ENCODE assay signal across 25 cellular contexts in the genomic region with DNA sequence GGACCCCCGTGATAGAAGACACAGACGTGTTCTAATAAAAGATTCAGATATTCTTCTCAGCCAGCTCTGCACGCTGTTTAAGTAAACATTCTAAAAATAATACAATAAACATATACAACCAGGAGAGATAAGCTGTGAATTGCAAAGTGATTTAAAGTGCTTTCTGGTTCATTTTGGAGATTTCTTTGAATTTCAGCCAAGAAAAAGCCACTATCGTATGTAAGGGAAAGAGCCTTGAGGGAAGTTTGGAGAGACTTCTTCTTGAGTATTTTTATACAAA.
"Had no signal": no experiment of that assay in that cellular context is flagged by ENCODE, and none has a peak within 500 bp of the region (broad histone marks: within the 10 kb centered on the region; RNA-seq: fewer than 3 reads in every experiment).

No MANE protein-coding gene starts in this region.

- H3K27me3 ChIP-seq: pancreas, testis, thyroid gland, transverse colon, upper lobe of left lung, vagina had no signal

- H3K27ac ChIP-seq: left ventricle myocardium inferior, pancreas, prostate gland, skin epidermis, stomach, testis, thyroid gland, transverse colon, upper lobe of left lung, vagina had no signal

- DNase-seq: hypothalamus; immature natural killer cell; kidney; left colon; left ventricle myocardium inferior; naive thymus-derived CD8-positive, alpha-beta T cell; nucleus accumbens; retina; stimulated activated CD4-positive, alpha-beta T cell treated with anti-CD3 and anti-CD28 coated beads, Interleukin-12 subunit alpha, Interleukin-12 subunit beta, amount 100 ng/mL, for 4 hours; stimulated activated CD4-positive, alpha-beta T cell treated with anti-CD3 and anti-CD28 coated beads, Interleukin-15, amount 100 ng/mL, for 24 hours; stimulated activated CD4-positive, alpha-beta T cell treated with anti-CD3 and anti-CD28 coated beads, Interleukin-2, amount 100 ng/mL, for 24 hours; stimulated activated CD4-positive, alpha-beta T cell treated with anti-CD3 and anti-CD28 coated beads, Interleukin-4, amount 100 ng/mL, for 1 hour; stimulated activated naive B cell treated with anti-CD40 and anti-IgM and Interleukin-4, amounts not matched to agents 10 μg/mL and 1 μg/mL and 100 μg/mL, for 72 hours; stimulated activated naive CD8-positive, alpha-beta T cell treated with anti-CD3 and anti-CD28 coated beads, Interleukin-15, Interleukin-2, amounts not matched to agents 100 U/mL and 50 U/mL, for 24 hours; stomach; testis; thyroid gland; transverse colon had no signal

- H3K4me3 ChIP-seq: left ventricle myocardium inferior, lung, pancreas, prostate gland, skin epidermis, stomach, testis, thyroid gland, transverse colon, upper lobe of left lung, vagina had no signal

- H3K36me3 ChIP-seq: left ventricle myocardium inferior, pancreas, prostate gland, stomach, thyroid gland, transverse colon, upper lobe of left lung, vagina had no signal

- H3K9me3 ChIP-seq: left ventricle myocardium inferior, pancreas, prostate gland, stomach, testis, thyroid gland, transverse colon, upper lobe of left lung, vagina had no signal

- FAIRE-seq: islet of Langerhans, kidney, pancreas had no signal

- H3K4me1 ChIP-seq: pancreas, prostate gland, stomach, testis, thyroid gland, transverse colon, upper lobe of left lung, vagina had no signal
